Comparison of ENCODE assay signal across 8 cellular contexts in genomic region chr6:41591859-41592502, GRCh38. TPM values are rescaled to one million over a fixed set of nuclear protein-coding genes. Genes with fewer than 3 reads are reported as not detected.
DNase-seq lines count a peak whose midpoint lies in the region; ATAC-seq, FAIRE-seq and TF ChIP-seq lines count a peak whose summit lies in the region.

No MANE protein-coding gene starts in this region.

- H3K4me3 ChIP-seq in Caco-2 (ENCODE audit: low read depth, low read length) (no peak overlapping the region), fibroblast of pulmonary artery (replicated peaks; ENCODE audit: low read depth, low read length) (no peak overlapping the region), suprapubic skin (no peak overlapping the region)

- H3K36me3 ChIP-seq in Caco-2 (ENCODE audit: control insufficient read depth, insufficient read depth, low read length) (peaks cover 23% of the 10 kb centered on the region), suprapubic skin (peaks cover 65% of the 10 kb centered on the region)

- H3K9me3 ChIP-seq in Caco-2 (no peaks in the 10 kb centered on the region), suprapubic skin (no peaks in the 10 kb centered on the region)

- H3K27me3 Mint-ChIP-seq in Caco-2 (ENCODE audit: insufficient read depth, unreplicated experiment): no peaks in the 10 kb centered on the region
- H3K27me3 Mint-ChIP-seq in activated T-cell treated with anti-CD3 and anti-CD28 coated beads, Interleukin-2, amount 50 U/mL, for 72 hours (ENCODE audit: low read depth): no peaks in the 10 kb centered on the region

- intact Hi-C loops in Caco-2 (cut with micrococcal nuclease; ENCODE audit: unreplicated experiment): loop anchor here (1.0 to 2.0 kb wide), 3 partner anchors 129 to 223 kb away; no protein-coding TSS in a partner anchor

- ATAC-seq in activated T-cell treated with anti-CD3 and anti-CD28 coated beads, Interleukin-2, amount 50 U/mL, for 72 hours (replicated peaks in 1 of 2): peak; percentile 68 to 74
- ATAC-seq in GM19467 (IDR thresholded peaks at IDR 0.05; ENCODE audit: unreplicated experiment): no peak

- peak; percentile 70 to 84 for DNase-seq in Caco-2
- peak in 59 of 76 experiments; percentile 3 to 83 (median 52) for DNase-seq in HUDEP-2 (lab: John Stamatoyannopoulos, UW; ENCODE audit: unreplicated experiment in 76 of 76)
- peak; percentile 27 for DNase-seq in RCC 7860 (ENCODE audit: low spot score)
- DNase-seq in activated T-cell treated with anti-CD3 and anti-CD28 coated beads, Interleukin-2, amount 50 U/mL, for 72 hours: peak; percentile 76 to 81
- peak; percentile 66 for DNase-seq in fibroblast of pulmonary artery (ENCODE audit: low read depth)
- DNase-seq in nucleus accumbens (lab: John Stamatoyannopoulos, UW): peak in 49 of 56 donors; percentile 21 to 90 (median 61)
- peak in 1 of 2 donors; percentile 82 for DNase-seq in suprapubic skin (ENCODE audit: low spot score in 2 of 2)

- no peak for TF ChIP-seq POLR2A in suprapubic skin (IDR thresholded peaks at IDR 0.05)

- TF ChIP-seq CTCF in Caco-2 (IDR thresholded peaks at IDR 0.05; ENCODE audit: insufficient read depth in 1 of 2, low read depth in 1 of 2, low read length in 1 of 2, severe bottlenecking in 1 of 2, unreplicated experiment in 1 of 2) (peak; percentile 88 to 94), fibroblast of pulmonary artery (IDR thresholded peaks at IDR 0.05; ENCODE audit: low read length, missing control alignments) (peak; percentile 93), suprapubic skin (IDR thresholded peaks at IDR 0.05) (peak; percentile 89 to 93)

- H3K4me1 ChIP-seq in Caco-2 (no peaks in the 10 kb centered on the region), suprapubic skin (no peaks in the 10 kb centered on the region)

- H3K4me3 Mint-ChIP-seq in Caco-2 (ENCODE audit: unreplicated experiment): no peak overlapping the region
- no peak overlapping the region for H3K4me3 Mint-ChIP-seq in activated T-cell treated with anti-CD3 and anti-CD28 coated beads, Interleukin-2, amount 50 U/mL, for 72 hours

- H3K27ac Mint-ChIP-seq in Caco-2 (ENCODE audit: unreplicated experiment): peak overlapping the region; percentile 71
- no peak overlapping the region for H3K27ac Mint-ChIP-seq in activated T-cell treated with anti-CD3 and anti-CD28 coated beads, Interleukin-2, amount 50 U/mL, for 72 hours

- TF ChIP-seq EP300 in suprapubic skin (IDR thresholded peaks at IDR 0.05): no peak

- CTCF ChIA-PET in Caco-2 (lab: Charles Lee): interaction anchor here (0.6 to 1.0 kb wide), 5 partner anchors 14 to 224 kb away, joined by 3 to 4 read pairs (median 4); no protein-coding TSS in a partner anchor

- H3K27ac ChIP-seq in suprapubic skin: no peak overlapping the region

- no peaks in the 10 kb centered on the region for H3K9me3 Mint-ChIP-seq in Caco-2 (ENCODE audit: unreplicated experiment)
- H3K9me3 Mint-ChIP-seq in activated T-cell treated with anti-CD3 and anti-CD28 coated beads, Interleukin-2, amount 50 U/mL, for 72 hours: no peaks in the 10 kb centered on the region

- POLR2A ChIA-PET in Caco-2 (lab: Charles Lee): no interaction called here

- peaks cover 88% of the 10 kb centered on the region for H3K36me3 Mint-ChIP-seq in Caco-2 (ENCODE audit: insufficient read depth, unreplicated experiment)
- H3K36me3 Mint-ChIP-seq in activated T-cell treated with anti-CD3 and anti-CD28 coated beads, Interleukin-2, amount 50 U/mL, for 72 hours (ENCODE audit: insufficient read depth in 2 of 2): peaks cover 0 to 2% of the 10 kb centered on the region in 2 donors

- FAIRE-seq in RCC 7860 (lab: Jason Lieb, UNC): no peak

- WGBS in suprapubic skin: 5% methylated on average over 7 of the region's 7 CpGs

- H3K4me1 Mint-ChIP-seq in Caco-2 (ENCODE audit: low read depth, unreplicated experiment): peaks cover 24% of the 10 kb centered on the region
- H3K4me1 Mint-ChIP-seq in activated T-cell treated with anti-CD3 and anti-CD28 coated beads, Interleukin-2, amount 50 U/mL, for 72 hours (ENCODE audit: low read depth): no peaks in the 10 kb centered on the region

- TSS peak; percentile 13 for BruUV-seq in Caco-2 (replicated peaks; lab: Mats Ljungman, UMichigan)

- H3K27me3 ChIP-seq in Caco-2 (replicated peaks; ENCODE audit: control insufficient read depth, insufficient read depth, low read length) (no peaks in the 10 kb centered on the region), suprapubic skin (no peaks in the 10 kb centered on the region)

RNA-seq across cellular contexts. Expression of gene FOXP4, which starts 45.8 kb away (rescaled TPM):
- total RNA-seq in Caco-2 (2022) (108 and 117 TPM in 2 replicates), suprapubic skin (10 to 100 TPM in 2 of 4 donors, 1 to 10 TPM in 2; 8.1 to 12.1 (median 10.4) TPM)
- total RNA-seq in activated T-cell treated with anti-CD3 and anti-CD28 coated beads, Interleukin-2, amount 50 U/mL, for 72 hours: 10 to 100 TPM; 25.9 to 27.7 TPM

RNA-seq across cellular contexts. Expression of gene MDFI, which starts 46.3 kb away (rescaled TPM):
- 0.51 TPM in 1 of 2 replicates, not detected in the other for total RNA-seq in Caco-2 (2022)
- not detected for total RNA-seq in activated T-cell treated with anti-CD3 and anti-CD28 coated beads, Interleukin-2, amount 50 U/mL, for 72 hours
- 10 to 100 TPM; 21.7 to 51.8 (median 31.4) TPM for total RNA-seq in suprapubic skin

Comparison
In these comparisons a context has a peak if more than half of its experiments do, and no peak if none do; other contexts are left out.
1. RNA of gene MDFI, which starts 46.3 kb away (total RNA-seq): 21.7 to 51.8 TPM in suprapubic skin; 0.51 TPM in Caco-2 and not detected in activated T-cell treated with anti-CD3 and anti-CD28 coated beads, Interleukin-2, amount 50 U/mL, for 72 hours; every median in the first group is over 10 times any median in the second.
2. Peak in every context shown above with its lines, with median percentiles within 50 percentile points of each other: CTCF ChIP-seq.